Comparison of ENCODE assay signal across 17 cellular contexts in genomic region chr2:239163306-239164070, GRCh38.
DNase-seq lines count a peak whose midpoint lies in the region; ATAC-seq and TF ChIP-seq lines count a peak whose summit lies in the region.
"Had no signal": no experiment of that assay in that cellular context is flagged by ENCODE, and none has a peak within 500 bp of the region (broad histone marks: within the 10 kb centered on the region; RNA-seq: fewer than 3 reads in every experiment).

No MANE protein-coding gene starts in this region.

- H3K36me3 ChIP-seq in BLaER1, result peaks cover 14% of the 10 kb centered on the region
- peaks cover 37% of the 10 kb centered on the region for H3K36me3 ChIP-seq in CD4-positive, alpha-beta memory T cell (ENCODE audit: insufficient read depth, low read length)
- H3K36me3 ChIP-seq in neutrophil, result peaks cover 88% of the 10 kb centered on the region

- no peaks in the 10 kb centered on the region for H3K27me3 ChIP-seq in BLaER1
- H3K27me3 ChIP-seq in CD4-positive, alpha-beta memory T cell (ENCODE audit: insufficient read depth, low read length), result no peaks in the 10 kb centered on the region
- no peaks in the 10 kb centered on the region for H3K27me3 ChIP-seq in neutrophil
- H3K27me3 ChIP-seq: MG63, upper lobe of left lung had no signal

- H3K9me3 ChIP-seq in BLaER1 (no peaks in the 10 kb centered on the region), neutrophil (no peaks in the 10 kb centered on the region)
- H3K9me3 ChIP-seq in CD4-positive, alpha-beta memory T cell (ENCODE audit: control insufficient read depth in 1 of 2, low read length in 2 of 2), result no peaks in the 10 kb centered on the region
- H3K9me3 ChIP-seq: MG63, upper lobe of left lung had no signal

- H3K27ac Mint-ChIP-seq in CD4-positive, alpha-beta memory T cell, result peak overlapping the region in 6 of 7 donors; percentile 13 to 94 (median 76)
- H3K27ac Mint-ChIP-seq in glutamatergic neuron (ENCODE audit: unreplicated experiment), result no peak overlapping the region
- H3K27ac Mint-ChIP-seq: stimulated activated naive CD8-positive, alpha-beta T cell treated with anti-CD3 and anti-CD28 coated beads, Interleukin-15, Interleukin-2, amounts not matched to agents 100 ng/mL and 50 ng/mL, for 24 hours had no signal

- peak overlapping the region; percentile 91 for H3K4me2 ChIP-seq in BLaER1
- H3K4me2 ChIP-seq: PC-9 had no signal

- peaks cover 45 to 56% of the 10 kb centered on the region in 2 donors for H3K36me3 Mint-ChIP-seq in CD4-positive, alpha-beta memory T cell
- peaks cover 9% of the 10 kb centered on the region for H3K36me3 Mint-ChIP-seq in glutamatergic neuron (ENCODE audit: unreplicated experiment)

- no peak for DNase-seq in CD4-positive, alpha-beta memory T cell
- DNase-seq in glutamatergic neuron, result peak; percentile 9
- DNase-seq in effector CD8-positive, alpha-beta T cell (lab: John Stamatoyannopoulos, UW), result no peak
- no peak for DNase-seq in activated gamma-delta T cell (lab: John Stamatoyannopoulos, UW)
- DNase-seq in NCI-H1436 treated with DMSO at 0.1 percent for 48 hours (lab: John Stamatoyannopoulos, UW), result no peak
- DNase-seq: IMR-90, kidney glomerular epithelial cell, MG63, NCI-H1694 treated with DMSO at 0.1 percent for 48 hours, PC-9, T1000 had no signal

- H4K20me1 ChIP-seq in BLaER1, result peaks cover 5% of the 10 kb centered on the region; the same call in 1 of the 2 replicates

- H3K4me1 Mint-ChIP-seq in CD4-positive, alpha-beta memory T cell, result peaks cover 17 to 46% (median 24%) of the 10 kb centered on the region in 4 donors
- H3K4me1 Mint-ChIP-seq in glutamatergic neuron (ENCODE audit: low read depth, unreplicated experiment), result peaks cover 3% of the 10 kb centered on the region

- intact Hi-C loops in CD4-positive, alpha-beta memory T cell (cut with micrococcal nuclease), result loop anchor here (10.0 kb wide), 1 partner anchor 51 kb away; no protein-coding TSS in a partner anchor

- no peak for TF ChIP-seq CTCF in glutamatergic neuron (IDR thresholded peaks at IDR 0.05; ENCODE audit: partially characterized antibody, unreplicated experiment)
- no peak for TF ChIP-seq CTCF in neutrophil (IDR thresholded peaks at IDR 0.05)

- peak overlapping the region in 7 of 8 donors; percentile 21 to 77 (median 48) for H3K4me3 Mint-ChIP-seq in CD4-positive, alpha-beta memory T cell
- H3K4me3 Mint-ChIP-seq in glutamatergic neuron (ENCODE audit: unreplicated experiment), result no peak overlapping the region
- H3K4me3 Mint-ChIP-seq: activated CD8-positive, alpha-beta memory T cell treated with anti-CD3 and anti-CD28 coated beads, Interleukin-2, amount 10 ng/mL, durations not matched to agents 7 days and 5 days; stimulated activated naive CD8-positive, alpha-beta T cell treated with anti-CD3 and anti-CD28 coated beads, Interleukin-15, Interleukin-2, amounts not matched to agents 100 ng/mL and 50 ng/mL, for 24 hours had no signal

- POLR2A ChIA-PET in CD4-positive, alpha-beta memory T cell (lab: Charles Lee; ENCODE audit: partially characterized antibody), result interaction anchor here (0.7 kb wide), 1 partner anchor 101 kb away, joined by 3 read pairs; no protein-coding TSS in a partner anchor

- H3K4me3 ChIP-seq in BLaER1, result no peak overlapping the region
- H3K4me3 ChIP-seq in CD4-positive, alpha-beta memory T cell (ENCODE audit: low read length in 2 of 2), result peak overlapping the region in 1 of 2 donors; percentile 20
- no peak overlapping the region for H3K4me3 ChIP-seq in neutrophil (ENCODE audit: low read depth in 1 of 2, low read length in 1 of 2)
- H3K4me3 ChIP-seq: MG63, PC-9, upper lobe of left lung had no signal

- H3K27me3 Mint-ChIP-seq in CD4-positive, alpha-beta memory T cell, result no peaks in the 10 kb centered on the region
- peaks cover 15% of the 10 kb centered on the region for H3K27me3 Mint-ChIP-seq in glutamatergic neuron (ENCODE audit: unreplicated experiment)
- H3K27me3 Mint-ChIP-seq: activated CD8-positive, alpha-beta memory T cell treated with anti-CD3 and anti-CD28 coated beads, Interleukin-2, amount 10 ng/mL, durations not matched to agents 7 days and 5 days; stimulated activated naive CD8-positive, alpha-beta T cell treated with anti-CD3 and anti-CD28 coated beads, Interleukin-15, Interleukin-2, amounts not matched to agents 100 ng/mL and 50 ng/mL, for 24 hours had no signal

- no peak for ATAC-seq in GM21717 (IDR thresholded peaks at IDR 0.05; ENCODE audit: unreplicated experiment)

- peak overlapping the region; percentile 18; the same call in 1 of the 2 replicates for H3K9ac ChIP-seq in BLaER1

- H3K4me1 ChIP-seq in BLaER1 (peaks cover 72% of the 10 kb centered on the region), neutrophil (ENCODE audit: control insufficient read depth in 1 of 2, insufficient read depth in 1 of 2, low read depth in 1 of 2, low read length in 1 of 2) (peaks cover 10 to 17% of the 10 kb centered on the region in 2 experiments)
- H3K4me1 ChIP-seq in CD4-positive, alpha-beta memory T cell (ENCODE audit: insufficient read depth, low read length), result peaks cover 27% of the 10 kb centered on the region

- CTCF ChIA-PET in CD4-positive, alpha-beta memory T cell (lab: Charles Lee; ENCODE audit: partially characterized antibody), result no interaction called here

- H3K27ac ChIP-seq in BLaER1 (peak overlapping the region; percentile 43; the same call in 1 of the 2 replicates), neutrophil (peak overlapping the region; percentile 86)
- H3K27ac ChIP-seq in CD4-positive, alpha-beta memory T cell (ENCODE audit: low read depth, low read length), result peak overlapping the region; percentile 10
- H3K27ac ChIP-seq: PC-9 had no signal

- no peaks in the 10 kb centered on the region for H3K9me3 Mint-ChIP-seq in CD4-positive, alpha-beta memory T cell
- H3K9me3 Mint-ChIP-seq in glutamatergic neuron (ENCODE audit: unreplicated experiment), result peaks cover 18% of the 10 kb centered on the region
- H3K9me3 Mint-ChIP-seq: stimulated activated naive CD8-positive, alpha-beta T cell treated with anti-CD3 and anti-CD28 coated beads, Interleukin-15, Interleukin-2, amounts not matched to agents 100 ng/mL and 50 ng/mL, for 24 hours had no signal

Comparison
In these comparisons a context has a peak if more than half of its experiments do, and no peak if none do; other contexts are left out.
1. H3K27ac ChIP-seq: peak in every context shown above with its lines; median percentile 86 in neutrophil; 43 in BLaER1; 10 in CD4-positive, alpha-beta memory T cell.